Comparison of ENCODE assay signal across 1 cellular context in genomic region chr17:72122668-72123495, GRCh38.
TF ChIP-seq lines count a peak whose summit lies in the region.

No MANE protein-coding gene starts in this region.

TF ChIP-seq in H1, 55 proteins besides CTCF, POLR2A, EP300 and RAD21:
- TF ChIP-seq CHD7 (IDR thresholded peaks at IDR 0.05; ENCODE audit: insufficient replicate concordance, low read length), result no peak
- no peak; the same call in 1 of the 2 replicates for TF ChIP-seq RBBP5 (IDR thresholded peaks at IDR 0.05; ENCODE audit: borderline replicate concordance, low read depth, low read length)
- TF ChIP-seq KDM4A (IDR thresholded peaks at IDR 0.05; ENCODE audit: low read depth, low read length, severe bottlenecking), result peak; percentile 68
- TF ChIP-seq SIN3A (conservative IDR thresholded peaks at IDR 0.05 in 1 of 2, IDR thresholded peaks at IDR 0.05 in 1 of 2; ENCODE audit: low read depth in 1 of 2, low read length in 2 of 2), result 0 out of 4 replicates have a peak, but pooled peaks of 1 of the 2 experiments have one; percentile 7
- TF ChIP-seq RXRA (IDR thresholded peaks at IDR 0.05; ENCODE audit: insufficient read depth, low read depth, low read length), result no peak
- TF ChIP-seq POU5F1 (IDR thresholded peaks at IDR 0.05; ENCODE audit: low read depth, low read length), result no peak
- no peak for TF ChIP-seq FOSL1 (IDR thresholded peaks at IDR 0.05; ENCODE audit: insufficient read depth, low read depth, low read length)
- TF ChIP-seq NANOG (IDR thresholded peaks at IDR 0.05; ENCODE audit: insufficient read depth, low read depth, low read length, poor library complexity, severe bottlenecking), result no peak
- no peak for TF ChIP-seq CEBPB (IDR thresholded peaks at IDR 0.05; ENCODE audit: low read depth, low read length)
- TF ChIP-seq PHF8 (conservative IDR thresholded peaks at IDR 0.05; ENCODE audit: low read depth, low read length), result no peak
- peak; percentile 83 for TF ChIP-seq ASH2L (IDR thresholded peaks at IDR 0.05; ENCODE audit: low read length)
- no peak; the same call in 1 of the 2 replicates for TF ChIP-seq SUZ12 (IDR thresholded peaks at IDR 0.05; ENCODE audit: low read length)
- no peak for TF ChIP-seq CBX8 (IDR thresholded peaks at IDR 0.05; ENCODE audit: borderline replicate concordance, low read depth, low read length)
- no peak for TF ChIP-seq EGR1 (IDR thresholded peaks at IDR 0.05; ENCODE audit: borderline replicate concordance, low read depth, low read length)
- TF ChIP-seq SIRT6 (IDR thresholded peaks at IDR 0.05; ENCODE audit: low read length), result no peak
- TF ChIP-seq CREB1 (IDR thresholded peaks at IDR 0.05), result peak; percentile 21; the same call in 1 of the 2 replicates
- TF ChIP-seq MAX (IDR thresholded peaks at IDR 0.05), result 0 out of 2 replicates have a peak, but pooled peaks have one; percentile 32
